In genomic region chr13:112940236-112940635, GRCh38 we compare ENCODE assay signal across 23 cellular contexts. TPM values are rescaled to one million over a fixed set of nuclear protein-coding genes. Genes with fewer than 3 reads are reported as not detected.
DNase-seq lines count a peak whose midpoint lies in the region; ATAC-seq and TF ChIP-seq lines count a peak whose summit lies in the region.
"Had no signal": no experiment of that assay in that cellular context is flagged by ENCODE, and none has a peak within 500 bp of the region (broad histone marks: within the 10 kb centered on the region; RNA-seq: fewer than 3 reads in every experiment).

No MANE protein-coding gene starts in this region.

- no peaks in the 10 kb centered on the region for H3K79me2 ChIP-seq in PC-9 (ENCODE audit: low read depth)

- TF ChIP-seq CTCF in PC-9 (conservative IDR thresholded peaks at IDR 0.05): no peak

- no TSS peak for BruUV-seq in PC-9 (replicated peaks; lab: Mats Ljungman, UMichigan)

- POLR2A ChIA-PET in PC-9 (lab: Charles Lee; ENCODE audit: unreplicated experiment): no interaction called here
- POLR2A ChIA-PET in activated CD4-positive, alpha-beta memory T cell treated with anti-CD3 and anti-CD28 coated beads, Interleukin-2, amount 10 ng/mL, durations not matched to agents 7 days and 5 days (lab: Charles Lee): no interaction called here

- H3K27ac ChIP-seq in PC-9 (no peak overlapping the region), substantia nigra (ENCODE audit: low read depth, low read length, poor library complexity, severe bottlenecking) (no peak overlapping the region)
- H3K27ac ChIP-seq: body of pancreas, coronary artery, neutrophil had no signal

- H3K27me3 ChIP-seq in PC-9 (ENCODE audit: insufficient read depth, low read depth): 0 out of 2 replicates have a peak, but pooled peaks cover 5% of the 10 kb centered on the region
- H3K27me3 ChIP-seq: body of pancreas had no signal

- H3F3A ChIP-seq in PC-9 (ENCODE audit: insufficient read depth, low read depth): no peaks in the 10 kb centered on the region

- no peaks in the 10 kb centered on the region for H3K9me3 Mint-ChIP-seq in activated CD4-positive, alpha-beta memory T cell treated with anti-CD3 and anti-CD28 coated beads, Interleukin-2, amount 10 ng/mL, durations not matched to agents 7 days and 5 days
- H3K9me3 Mint-ChIP-seq: activated CD4-positive, alpha-beta memory T cell treated with anti-CD3 and anti-CD28 coated beads for 36 hours; activated naive CD4-positive, alpha-beta T cell treated with anti-CD3 and anti-CD28 coated beads, Interleukin-2, amount 50 U/mL, for 24 hours; CD8-positive, alpha-beta T cell had no signal

- intact Hi-C loops in PC-9 (cut with micrococcal nuclease; ENCODE audit: unreplicated experiment): loop anchor here (5.0 kb wide), 2 partner anchors 267 to 507 kb away; partner anchors contain the start of genes CUL4A and PCID2

- no peaks in the 10 kb centered on the region for H4K20me1 ChIP-seq in PC-9 (ENCODE audit: insufficient read depth)

- H3K4me2 ChIP-seq in PC-9: no peak overlapping the region

- H3K4me1 ChIP-seq in PC-9 (replicated peaks; ENCODE audit: insufficient read depth): 0 out of 2 replicates have a peak, but pooled peaks cover 3% of the 10 kb centered on the region

- peak overlapping the region; percentile 55; the same call in 1 of the 2 replicates for H2AFZ ChIP-seq in PC-9

- H3K4me1 Mint-ChIP-seq in activated CD4-positive, alpha-beta memory T cell treated with anti-CD3 and anti-CD28 coated beads, Interleukin-2, amount 10 ng/mL, durations not matched to agents 7 days and 5 days: peaks cover 4% of the 10 kb centered on the region

- H3K27me3 Mint-ChIP-seq in activated CD4-positive, alpha-beta memory T cell treated with anti-CD3 and anti-CD28 coated beads, Interleukin-2, amount 10 ng/mL, durations not matched to agents 7 days and 5 days: peaks cover 24% of the 10 kb centered on the region

- ATAC-seq in HG02884 (IDR thresholded peaks at IDR 0.05; ENCODE audit: unreplicated experiment) (no peak), HG03354 (IDR thresholded peaks at IDR 0.05; ENCODE audit: poor library complexity, severe bottlenecking, unreplicated experiment) (no peak)
- ATAC-seq: body of pancreas; CD8-positive, alpha-beta T cell; stimulated activated naive B cell treated with anti-CD40 and anti-IgM and Interleukin-4, amounts not matched to agents 10 μg/mL and 1 μg/mL and 100 μg/mL, for 72 hours; T-helper 17 cell had no signal

- no peak overlapping the region for H3K4me3 ChIP-seq in PC-9
- H3K4me3 ChIP-seq: body of pancreas, coronary artery, HAP-1 had no signal

- CTCF ChIA-PET in PC-9 (lab: Charles Lee): no interaction called here
- CTCF ChIA-PET in activated CD4-positive, alpha-beta memory T cell treated with anti-CD3 and anti-CD28 coated beads, Interleukin-2, amount 10 ng/mL, durations not matched to agents 7 days and 5 days (lab: Charles Lee): interaction anchor here (0.8 kb wide), 1 partner anchor 454 kb away, joined by 3 read pairs; no protein-coding TSS in a partner anchor

- no peaks in the 10 kb centered on the region for H3K9me3 ChIP-seq in PC-9 (ENCODE audit: insufficient read depth, low read depth)
- H3K9me3 ChIP-seq: body of pancreas, neutrophil had no signal

- H3K36me3 ChIP-seq in PC-9 (ENCODE audit: low read depth): no peaks in the 10 kb centered on the region
- H3K36me3 ChIP-seq: HAP-1, neutrophil had no signal

- DNase-seq in NCI-H345 (lab: John Stamatoyannopoulos, UW) (peak; percentile 47), NCI-H345 treated with DMSO at 0.1 percent for 48 hours (lab: John Stamatoyannopoulos, UW; ENCODE audit: unreplicated experiment) (no peak), PC-9 (no peak), inferior parietal cortex (ENCODE audit: extremely low spot score) (peak; percentile 53), substantia nigra (lab: John Stamatoyannopoulos, UW) (peak in 27 of 49 donors; percentile 15 to 89 (median 38))
- no peak for DNase-seq in activated CD4-positive, alpha-beta memory T cell treated with anti-CD3 and anti-CD28 coated beads, Interleukin-2, amount 10 ng/mL, durations not matched to agents 7 days and 5 days
- DNase-seq: activated CD4-positive, alpha-beta memory T cell treated with anti-CD3 and anti-CD28 coated beads for 36 hours; activated T-cell treated with anti-CD3 and anti-CD28 coated beads, Interleukin-2, amount 50 U/mL, for 1 hour; CD8-positive, alpha-beta T cell; EL; foreskin fibroblast; KG1; NCI-H2171 treated with DMSO at 0.1 percent for 48 hours; stimulated activated naive B cell treated with anti-CD40 and anti-IgM and Interleukin-4, amounts not matched to agents 10 μg/mL and 1 μg/mL and 100 μg/mL, for 72 hours; T-helper 17 cell; trophoblast cell had no signal

- H3K4me3 Mint-ChIP-seq in activated CD4-positive, alpha-beta memory T cell treated with anti-CD3 and anti-CD28 coated beads, Interleukin-2, amount 10 ng/mL, durations not matched to agents 7 days and 5 days: no peak overlapping the region
- H3K4me3 Mint-ChIP-seq: activated CD4-positive, alpha-beta memory T cell treated with anti-CD3 and anti-CD28 coated beads for 36 hours; activated naive CD4-positive, alpha-beta T cell treated with anti-CD3 and anti-CD28 coated beads, Interleukin-2, amount 50 U/mL, for 24 hours; CD8-positive, alpha-beta T cell; stimulated activated naive B cell treated with anti-CD40 and anti-IgM and Interleukin-4, amounts not matched to agents 10 μg/mL and 1 μg/mL and 100 μg/mL, for 72 hours; T-helper 17 cell had no signal

- H3K36me3 Mint-ChIP-seq in activated CD4-positive, alpha-beta memory T cell treated with anti-CD3 and anti-CD28 coated beads, Interleukin-2, amount 10 ng/mL, durations not matched to agents 7 days and 5 days (ENCODE audit: low read depth): no peaks in the 10 kb centered on the region
- H3K36me3 Mint-ChIP-seq: activated CD4-positive, alpha-beta memory T cell treated with anti-CD3 and anti-CD28 coated beads for 36 hours; activated naive CD4-positive, alpha-beta T cell treated with anti-CD3 and anti-CD28 coated beads, Interleukin-2, amount 50 U/mL, for 24 hours; CD8-positive, alpha-beta T cell had no signal

- H3K9me2 ChIP-seq in PC-9 (ENCODE audit: insufficient read depth): no peaks in the 10 kb centered on the region

- no peak overlapping the region for H3K27ac Mint-ChIP-seq in activated CD4-positive, alpha-beta memory T cell treated with anti-CD3 and anti-CD28 coated beads, Interleukin-2, amount 10 ng/mL, durations not matched to agents 7 days and 5 days
- H3K27ac Mint-ChIP-seq: activated CD4-positive, alpha-beta memory T cell treated with anti-CD3 and anti-CD28 coated beads for 36 hours; activated naive CD4-positive, alpha-beta T cell treated with anti-CD3 and anti-CD28 coated beads, Interleukin-2, amount 50 U/mL, for 24 hours; CD8-positive, alpha-beta T cell; stimulated activated naive B cell treated with anti-CD40 and anti-IgM and Interleukin-4, amounts not matched to agents 10 μg/mL and 1 μg/mL and 100 μg/mL, for 72 hours; T-helper 17 cell had no signal

RNA-seq across cellular contexts. Expression of gene MCF2L, which starts 28.8 kb away (rescaled TPM):
- 21.7 and 28.2 TPM in 2 replicates for total RNA-seq in PC-9 (2021)
- under 1 TPM; 0.33 to 0.86 TPM for total RNA-seq in activated CD4-positive, alpha-beta memory T cell treated with anti-CD3 and anti-CD28 coated beads, Interleukin-2, amount 10 ng/mL, durations not matched to agents 7 days and 5 days

Comparison
In these comparisons a context has a peak if more than half of its experiments do, and no peak if none do; other contexts are left out.
1. DNase-seq: peak in NCI-H345 (single experiment), inferior parietal cortex (single experiment) and substantia nigra (27 of 49); none in NCI-H345 treated with DMSO at 0.1 percent for 48 hours (single experiment), PC-9 (0 of 2) and activated CD4-positive, alpha-beta memory T cell treated with anti-CD3 and anti-CD28 coated beads, Interleukin-2, amount 10 ng/mL, durations not matched to agents 7 days and 5 days (single experiment).
2. RNA of gene MCF2L, which starts 28.8 kb away (total RNA-seq): 21.7 to 28.2 TPM in PC-9; 0.33 to 0.86 TPM in activated CD4-positive, alpha-beta memory T cell treated with anti-CD3 and anti-CD28 coated beads, Interleukin-2, amount 10 ng/mL, durations not matched to agents 7 days and 5 days; every median in the first group is over 10 times any median in the second.